In genomic region chr16:68997564-68997963, GRCh38 we compare ENCODE assay signal across 25 cellular contexts.
DNase-seq lines count a peak whose midpoint lies in the region; ATAC-seq, FAIRE-seq and TF ChIP-seq lines count a peak whose summit lies in the region.
"Had no signal": no experiment of that assay in that cellular context is flagged by ENCODE, and none has a peak within 500 bp of the region (broad histone marks: within the 10 kb centered on the region; RNA-seq: fewer than 3 reads in every experiment).

No MANE protein-coding gene starts in this region.

- H2BK120ac ChIP-seq in mesendoderm (ENCODE audit: low read depth, low read length) = no peak overlapping the region

- no peak overlapping the region for H2AFZ ChIP-seq in K562 (ENCODE audit: low read depth, low read length)
- H2AFZ ChIP-seq: GM23338 had no signal

- CTCF ChIA-PET in Caco-2 (lab: Charles Lee) = no interaction called here
- CTCF ChIA-PET in K562 (lab: Yijun Ruan, JAX; ENCODE audit: low intra/inter-chr PET ratio) = no interaction called here

- H3K36me3 Mint-ChIP-seq in Caco-2 (ENCODE audit: insufficient read depth, unreplicated experiment) = peaks cover 6% of the 10 kb centered on the region

- no peak for TF ChIP-seq CTCF in Caco-2 (IDR thresholded peaks at IDR 0.05; ENCODE audit: insufficient read depth in 1 of 2, low read depth in 1 of 2, low read length in 1 of 2, severe bottlenecking in 1 of 2, unreplicated experiment in 1 of 2)
- TF ChIP-seq CTCF in K562 (IDR thresholded peaks at IDR 0.05 in 2 of 3, conservative IDR thresholded peaks at IDR 0.05 in 1 of 3; ENCODE audit: insufficient read depth in 2 of 3, low read depth in 1 of 3, low read length in 3 of 3) = no peak
- no peak for TF ChIP-seq CTCF in GM10266 (IDR thresholded peaks at IDR 0.05; ENCODE audit: control insufficient read depth, insufficient read depth, low read depth, missing control alignments)
- no peak for TF ChIP-seq CTCF in breast epithelium (IDR thresholded peaks at IDR 0.05)

- peaks cover 77% of the 10 kb centered on the region for H3K4me1 ChIP-seq in Caco-2
- no peaks in the 10 kb centered on the region; a peak in 1 of 5 replicates for H3K4me1 ChIP-seq in K562 (replicated peaks in 1 of 2; ENCODE audit: control insufficient read depth in 2 of 2, insufficient read depth in 2 of 2, low read length in 2 of 2)
- peaks cover 3% of the 10 kb centered on the region for H3K4me1 ChIP-seq in mesendoderm (ENCODE audit: control insufficient read depth, low read depth, low read length)
- no peaks in the 10 kb centered on the region for H3K4me1 ChIP-seq in breast epithelium
- H3K4me1 ChIP-seq: BE2C; BLaER1 treated with 17β-estradiol and CSF1 and Interleukin-3, amounts not matched to agents 10 nM and 100 nM had no signal

- no peak overlapping the region for H3K4me3 Mint-ChIP-seq in Caco-2 (ENCODE audit: unreplicated experiment)
- H3K4me3 Mint-ChIP-seq: CD14-positive monocyte; CD4-positive, alpha-beta memory T cell; GM23338; H9 had no signal

- H3K9ac ChIP-seq in K562 (ENCODE audit: insufficient read depth in 1 of 2, low read depth in 2 of 2, low read length in 2 of 2) (no peak overlapping the region), mesendoderm (ENCODE audit: low read length) (no peak overlapping the region)
- H3K9ac ChIP-seq: BLaER1 treated with 17β-estradiol and CSF1 and Interleukin-3, amounts not matched to agents 10 nM and 100 nM had no signal

- WGBS in K562 (ENCODE audit: insufficient coverage, low coverage, missing lambda C conversion rate) = 6% methylated on average over 1 of the region's 1 CpG
- no CpG with 5 or more reads among the region's 1 CpG for WGBS in mesendoderm (ENCODE audit: extremely low coverage, insufficient coverage, low lambda C conversion rate)

- H2BK15ac ChIP-seq in mesendoderm (replicated peaks; ENCODE audit: low read depth) = no peak overlapping the region

- peaks cover 9% of the 10 kb centered on the region for H3K9me3 ChIP-seq in Caco-2
- no peaks in the 10 kb centered on the region for H3K9me3 ChIP-seq in K562 (replicated peaks; ENCODE audit: control insufficient read depth, insufficient read depth, low read depth, low read length)
- peaks cover 0 to 1% of the 10 kb centered on the region in 2 donors for H3K9me3 ChIP-seq in breast epithelium
- H3K9me3 ChIP-seq: BE2C had no signal

- H3K9me3 Mint-ChIP-seq in Caco-2 (ENCODE audit: unreplicated experiment) = peaks cover 29% of the 10 kb centered on the region

- TF ChIP-seq POLR2A in K562 (conservative IDR thresholded peaks at IDR 0.05) = no peak
- TF ChIP-seq POLR2A in breast epithelium (IDR thresholded peaks at IDR 0.05) = no peak

- ATAC-seq in K562 = no peak
- ATAC-seq in HG03280 (IDR thresholded peaks at IDR 0.05; ENCODE audit: unreplicated experiment) = no peak
- ATAC-seq: A549, GM23338, HCT116 had no signal

- no peak overlapping the region for H2AK5ac ChIP-seq in mesendoderm (ENCODE audit: low read length)

- no peak overlapping the region for H2BK5ac ChIP-seq in mesendoderm (ENCODE audit: low read length)

- H3K27ac ChIP-seq in K562 (ENCODE audit: extremely low read depth, low read depth, low read length) (no peak overlapping the region), epithelial cell of prostate (peak overlapping the region; percentile 98), mesendoderm (ENCODE audit: low read depth, low read length) (no peak overlapping the region), breast epithelium (no peak overlapping the region)
- H3K27ac ChIP-seq: BLaER1 treated with 17β-estradiol and CSF1 and Interleukin-3, amounts not matched to agents 10 nM and 100 nM had no signal

- DNase-seq in Caco-2 = peak; percentile 51 to 65
- DNase-seq in K562 (ENCODE audit: extremely low read depth in 1 of 4, low spot score in 3 of 4) = no peak
- no peak for DNase-seq in epithelial cell of prostate (ENCODE audit: low read depth, low spot score)
- DNase-seq in mesendoderm = peak; percentile 64
- DNase-seq in GM10266 (ENCODE audit: extremely low spot score) = no peak
- DNase-seq in pons (ENCODE audit: low spot score) = no peak
- DNase-seq in breast epithelium (ENCODE audit: low spot score in 2 of 2) = no peak
- DNase-seq: 8988T; ACHN; AML-193; BE2C; CD4-positive, alpha-beta memory T cell; COR-L47; DMS153; DND-41; GDM1; H9 had no signal

- TF ChIP-seq EP300 in K562 (IDR thresholded peaks at IDR 0.05; ENCODE audit: low read length) = no peak

- no peak overlapping the region for H3K23ac ChIP-seq in mesendoderm (ENCODE audit: low read length)

- H4K8ac ChIP-seq in mesendoderm (ENCODE audit: low read depth, low read length) = no peak overlapping the region

- no peaks in the 10 kb centered on the region for H3K27me3 ChIP-seq in Caco-2 (replicated peaks; ENCODE audit: control insufficient read depth, insufficient read depth, low read length)
- H3K27me3 ChIP-seq in K562 (ENCODE audit: control insufficient read depth in 2 of 2, insufficient read depth in 2 of 2, low read length in 2 of 2) = no peaks in the 10 kb centered on the region
- H3K27me3 ChIP-seq in mesendoderm (ENCODE audit: insufficient read depth, low read length, poor library complexity) = no peaks in the 10 kb centered on the region
- H3K27me3 ChIP-seq in breast epithelium = no peaks in the 10 kb centered on the region
- H3K27me3 ChIP-seq: BE2C; BLaER1 treated with 17β-estradiol and CSF1 and Interleukin-3, amounts not matched to agents 10 nM and 100 nM had no signal

- H3K4me2 ChIP-seq in K562 (ENCODE audit: insufficient read depth, low read length) (no peak overlapping the region), mesendoderm (ENCODE audit: low read length) (no peak overlapping the region)
- H3K4me2 ChIP-seq: A549; BLaER1 treated with 17β-estradiol and CSF1 and Interleukin-3, amounts not matched to agents 10 nM and 100 nM; GM23338 had no signal

- H3K56ac ChIP-seq in mesendoderm (ENCODE audit: low read length) = no peak overlapping the region

- intact Hi-C loops in Caco-2 (cut with micrococcal nuclease; ENCODE audit: unreplicated experiment) (loop anchor here (5.0 kb wide), 1 partner anchor 35 kb away; no protein-coding TSS in a partner anchor), K562 (cut with micrococcal nuclease) (no loop called here), breast epithelium (cut with DNase I; ENCODE audit: low total_unique reads) (no loop called here)

- H3K36me3 ChIP-seq in Caco-2 (ENCODE audit: control insufficient read depth, insufficient read depth, low read length) (no peaks in the 10 kb centered on the region), K562 (ENCODE audit: control insufficient read depth, insufficient read depth, low read length) (no peaks in the 10 kb centered on the region), mesendoderm (ENCODE audit: control insufficient read depth, insufficient read depth, low read length) (no peaks in the 10 kb centered on the region), breast epithelium (no peaks in the 10 kb centered on the region)
- H3K36me3 ChIP-seq: BE2C had no signal

- BruUV-seq in Caco-2 (replicated peaks; lab: Mats Ljungman, UMichigan) = no TSS peak
- no TSS peak for BruUV-seq in K562 (replicated peaks; lab: Mats Ljungman, UMichigan)

- no peaks in the 10 kb centered on the region for H3K27me3 Mint-ChIP-seq in Caco-2 (ENCODE audit: insufficient read depth, unreplicated experiment)
- H3K27me3 Mint-ChIP-seq: CD4-positive, alpha-beta memory T cell had no signal

- no peaks in the 10 kb centered on the region for H3K9me1 ChIP-seq in K562 (ENCODE audit: control insufficient read depth, insufficient read depth, low read length)

- no peaks in the 10 kb centered on the region for H3K79me2 ChIP-seq in K562 (ENCODE audit: control insufficient read depth, insufficient read depth, low read length)
- H3K79me2 ChIP-seq in mesendoderm (ENCODE audit: control insufficient read depth, insufficient read depth, low read length) = no peaks in the 10 kb centered on the region

- peaks cover 38% of the 10 kb centered on the region for H3K4me1 Mint-ChIP-seq in Caco-2 (ENCODE audit: low read depth, unreplicated experiment)
- H3K4me1 Mint-ChIP-seq: CD14-positive monocyte; CD4-positive, alpha-beta memory T cell had no signal

- no peaks in the 10 kb centered on the region for H3K79me1 ChIP-seq in mesendoderm (ENCODE audit: low read length)

- in situ Hi-C loops in K562 (cut with MboI) = no loop called here

- H3K27ac Mint-ChIP-seq in Caco-2 (ENCODE audit: unreplicated experiment) = peak overlapping the region; percentile 83
- H3K27ac Mint-ChIP-seq: CD14-positive monocyte; CD4-positive, alpha-beta memory T cell; GM23338; H9 had no signal

- H3K4ac ChIP-seq in mesendoderm (ENCODE audit: low read depth, low read length) = no peak overlapping the region

- H3K4me3 ChIP-seq in Caco-2 (ENCODE audit: low read depth, low read length) = no peak overlapping the region
- no peak overlapping the region for H3K4me3 ChIP-seq in K562
- no peak overlapping the region for H3K4me3 ChIP-seq in mesendoderm (ENCODE audit: low read length)
- H3K4me3 ChIP-seq in breast epithelium = no peak overlapping the region
- H3K4me3 ChIP-seq: A549; BLaER1 treated with 17β-estradiol and CSF1 and Interleukin-3, amounts not matched to agents 10 nM and 100 nM; GM23338 had no signal

- no peak for TF ChIP-seq RAD21 in K562 (CRISPR knock-in tag; conservative IDR thresholded peaks at IDR 0.05 in 1 of 2, IDR thresholded peaks at IDR 0.05 in 1 of 2)

- no peak for FAIRE-seq in K562 (lab: Jason Lieb, UNC)
- FAIRE-seq: A549, GM12891, GM18507 had no signal

- no peaks in the 10 kb centered on the region for H4K20me1 ChIP-seq in K562 (replicated peaks; ENCODE audit: control insufficient read depth, insufficient read depth, low read length)
- H4K20me1 ChIP-seq: BLaER1 treated with 17β-estradiol and CSF1 and Interleukin-3, amounts not matched to agents 10 nM and 100 nM had no signal

- no peak overlapping the region for H3K18ac ChIP-seq in mesendoderm (ENCODE audit: low read length)

- no peak overlapping the region for H4K5ac ChIP-seq in mesendoderm (ENCODE audit: low read length)

- POLR2A ChIA-PET in Caco-2 (lab: Charles Lee) = no interaction called here
- POLR2A ChIA-PET in K562 (lab: Yijun Ruan, JAX) = interaction anchor here (0.5 kb wide), 1 partner anchor 332 kb away, joined by 3 read pairs; no protein-coding TSS in a partner anchor

TF ChIP-seq in K562, 482 proteins besides CTCF, POLR2A, EP300 and RAD21 (continues in another document):
- no peak for TF ChIP-seq MXI1 (IDR thresholded peaks at IDR 0.05; ENCODE audit: low read depth, low read length)
- TF ChIP-seq ZNF3 (CRISPR knock-in tag; IDR thresholded peaks at IDR 0.05) = no peak
- no peak for TF ChIP-seq NFATC3 (IDR thresholded peaks at IDR 0.05)
- TF ChIP-seq SOX6 (IDR thresholded peaks at IDR 0.05) = no peak
- TF ChIP-seq, protein P1, sequence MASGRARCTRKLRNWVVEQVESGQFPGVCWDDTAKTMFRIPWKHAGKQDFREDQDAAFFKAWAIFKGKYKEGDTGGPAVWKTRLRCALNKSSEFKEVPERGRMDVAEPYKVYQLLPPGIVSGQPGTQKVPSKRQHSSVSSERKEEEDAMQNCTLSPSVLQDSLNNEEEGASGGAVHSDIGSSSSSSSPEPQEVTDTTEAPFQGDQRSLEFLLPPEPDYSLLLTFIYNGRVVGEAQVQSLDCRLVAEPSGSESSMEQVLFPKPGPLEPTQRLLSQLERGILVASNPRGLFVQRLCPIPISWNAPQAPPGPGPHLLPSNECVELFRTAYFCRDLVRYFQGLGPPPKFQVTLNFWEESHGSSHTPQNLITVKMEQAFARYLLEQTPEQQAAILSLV (tag; IDR thresholded peaks at IDR 0.05) = peak; percentile 62; the same call in 1 of the 2 replicates
- TF ChIP-seq TAL1 (IDR thresholded peaks at IDR 0.05) = no peak

Comparison
In these comparisons a context has a peak if more than half of its experiments do, and no peak if none do; other contexts are left out.
1. DNase-seq: peak in Caco-2 (2 of 2) and mesendoderm (single experiment); none in K562 (0 of 4), epithelial cell of prostate (single experiment), GM10266 (single experiment), pons (single experiment) and breast epithelium (0 of 2).